15 cellular contexts compared by ENCODE assay signal in the genomic region with DNA sequence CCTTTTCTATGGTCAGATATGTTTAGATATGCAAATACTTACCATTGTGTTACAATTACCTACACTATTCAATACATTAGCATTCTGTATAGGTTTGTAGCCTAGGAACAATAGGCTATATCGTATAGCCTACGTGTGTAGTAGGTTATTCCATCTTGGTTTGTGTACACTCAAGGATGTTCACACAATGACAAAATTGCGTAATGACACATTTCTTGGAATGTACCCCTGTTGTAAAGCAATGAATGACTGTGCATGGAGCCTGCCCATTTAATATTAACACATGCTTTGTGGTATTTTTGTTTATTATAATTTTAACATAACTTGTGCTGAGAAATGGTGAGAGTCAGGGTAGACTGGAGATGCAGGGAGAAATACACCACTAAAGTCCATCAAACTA.
A peak's percentile ranks its signal among the peaks of the same experiment; 100 is the strongest.
DNase-seq lines count a peak whose midpoint lies in the region; ATAC-seq and TF ChIP-seq lines count a peak whose summit lies in the region.
"Had no signal": no experiment of that assay in that cellular context is flagged by ENCODE, and none has a peak within 500 bp of the region (broad histone marks: within the 10 kb centered on the region; RNA-seq: fewer than 3 reads in every experiment).

No MANE protein-coding gene starts in this region.

- no peak overlapping the region for H3K27ac ChIP-seq in fibroblast of lung (ENCODE audit: insufficient read depth, low read length)
- H3K27ac ChIP-seq: HL-60, KMS-11 had no signal

- H2AFZ ChIP-seq in fibroblast of lung (ENCODE audit: low read length), result no peak overlapping the region

- peak; percentile 16 for DNase-seq in AG10803 (ENCODE audit: low read depth)
- DNase-seq in ELR (ENCODE audit: low read depth), result peak; percentile 29
- peak; percentile 22 for DNase-seq in M059J (ENCODE audit: low read depth)
- DNase-seq in fibroblast of lung (ENCODE audit: low read depth in 2 of 2), result peak; percentile 3 to 6
- no peak for DNase-seq in kidney tubule cell (ENCODE audit: low spot score)
- DNase-seq: CD8-positive, alpha-beta T cell; COR-L47; DMS153; DMS79 treated with DMSO at 0.1 percent for 48 hours; GOT3; H9 had no signal

- no peak for ATAC-seq in HG03457 (IDR thresholded peaks at IDR 0.05; ENCODE audit: unreplicated experiment)
- ATAC-seq in HG03439 (IDR thresholded peaks at IDR 0.05; ENCODE audit: unreplicated experiment), result no peak
- ATAC-seq: CD8-positive, alpha-beta T cell had no signal

- H4K20me1 ChIP-seq in fibroblast of lung (ENCODE audit: control insufficient read depth, extremely low read depth, insufficient read depth, low read length), result no peaks in the 10 kb centered on the region

- H3K36me3 ChIP-seq in fibroblast of lung (ENCODE audit: control insufficient read depth, insufficient read depth, low read length), result no peaks in the 10 kb centered on the region

- TF ChIP-seq CTCF in AG10803 (conservative IDR thresholded peaks at IDR 0.05; ENCODE audit: low read length) (no peak), fibroblast of lung (conservative IDR thresholded peaks at IDR 0.05 in 1 of 2, IDR thresholded peaks at IDR 0.05 in 1 of 2; ENCODE audit: low read depth in 1 of 2, low read length in 2 of 2) (no peak)

- H3K4me2 ChIP-seq in fibroblast of lung (ENCODE audit: extremely low read depth, insufficient read depth, low read length), result no peak overlapping the region
- H3K4me2 ChIP-seq: KMS-11 had no signal

- no peaks in the 10 kb centered on the region for H3K9me3 ChIP-seq in fibroblast of lung (ENCODE audit: control insufficient read depth, insufficient read depth, low read depth, low read length)

- H3K27me3 ChIP-seq in fibroblast of lung (ENCODE audit: control insufficient read depth, insufficient read depth, low read length), result no peaks in the 10 kb centered on the region

- H3K4me3 ChIP-seq in AG10803 (ENCODE audit: low read length), result no peak overlapping the region
- H3K4me3 ChIP-seq in fibroblast of lung (replicated peaks in 1 of 4; ENCODE audit: control extremely low read depth in 1 of 4, insufficient read depth in 1 of 4, low read depth in 3 of 4, low read length in 4 of 4), result no peak overlapping the region

- H3K4me1 ChIP-seq in fibroblast of lung (ENCODE audit: control insufficient read depth, extremely low read depth, insufficient read depth, low read length), result no peaks in the 10 kb centered on the region

- no peak overlapping the region for H3K9ac ChIP-seq in fibroblast of lung (ENCODE audit: insufficient read depth, low read length)
- H3K9ac ChIP-seq: KMS-11 had no signal

- H3K79me2 ChIP-seq in fibroblast of lung (ENCODE audit: control insufficient read depth, insufficient read depth, low read length), result no peaks in the 10 kb centered on the region
